10 cellular contexts compared by ENCODE assay signal in genomic region chr12:9761407-9761736, GRCh38. TPM values are rescaled to one million over a fixed set of nuclear protein-coding genes. Genes with fewer than 3 reads are reported as not detected.
DNase-seq lines count a peak whose midpoint lies in the region; ATAC-seq and TF ChIP-seq lines count a peak whose summit lies in the region.
"Had no signal": no experiment of that assay in that cellular context is flagged by ENCODE, and none has a peak within 500 bp of the region (broad histone marks: within the 10 kb centered on the region; RNA-seq: fewer than 3 reads in every experiment).

No MANE protein-coding gene starts in this region.

- no peaks in the 10 kb centered on the region for H4K20me1 ChIP-seq in BLaER1 treated with 17β-estradiol and CSF1 and Interleukin-3, amounts not matched to agents 10 nM and 100 nM

- peaks cover 0 to 12% (median 0%) of the 10 kb centered on the region in 11 experiments; a peak in 4 of 22 replicates for H3K9me3 ChIP-seq in BLaER1 treated with 17β-estradiol and CSF1 and Interleukin-3, amounts not matched to agents 10 nM and 100 nM (replicated peaks in 1 of 11)
- H3K9me3 ChIP-seq in mucosa of descending colon = no peaks in the 10 kb centered on the region

- DNase-seq in Jurkat, Clone E6-1 (ENCODE audit: low read depth, low spot score) = peak; percentile 84
- no peak for DNase-seq in activated naive CD4-positive, alpha-beta T cell treated with anti-CD3 and anti-CD28 coated beads, Interleukin-2, amount 50 U/mL, for 72 hours (ENCODE audit: low spot score in 2 of 2)
- no peak for DNase-seq in mucosa of descending colon
- no peak for DNase-seq in HT-29 (ENCODE audit: low spot score)
- DNase-seq in NCI-H526 (lab: John Stamatoyannopoulos, UW) = no peak
- DNase-seq: Karpas-422, NCI-H510A treated with DMSO at 0.1 percent for 48 hours had no signal

- H3K36me3 Mint-ChIP-seq in activated naive CD4-positive, alpha-beta T cell treated with anti-CD3 and anti-CD28 coated beads, Interleukin-2, amount 50 U/mL, for 72 hours = peaks cover 40 to 49% of the 10 kb centered on the region in 2 donors

- intact Hi-C loops in mucosa of descending colon (cut with DNase I, micrococcal nuclease) = no loop called here

- no peaks in the 10 kb centered on the region for H3K36me3 ChIP-seq in BLaER1 treated with 17β-estradiol and CSF1 and Interleukin-3, amounts not matched to agents 10 nM and 100 nM
- no peaks in the 10 kb centered on the region for H3K36me3 ChIP-seq in mucosa of descending colon (ENCODE audit: low read depth)

- H3K27ac Mint-ChIP-seq in activated naive CD4-positive, alpha-beta T cell treated with anti-CD3 and anti-CD28 coated beads, Interleukin-2, amount 50 U/mL, for 72 hours = peak overlapping the region; percentile 99

- H3K27me3 ChIP-seq in BLaER1 treated with 17β-estradiol and CSF1 and Interleukin-3, amounts not matched to agents 10 nM and 100 nM = peaks cover 34 to 45% (median 41%) of the 10 kb centered on the region in 11 experiments

- H3K4me3 ChIP-seq in BLaER1 treated with 17β-estradiol and CSF1 and Interleukin-3, amounts not matched to agents 10 nM and 100 nM = peak overlapping the region; percentile 15 to 50 (median 33); a peak in 15 of 20 replicates
- H3K4me3 ChIP-seq in Jurkat, Clone E6-1 (ENCODE audit: low read length) = peak overlapping the region; percentile 67
- H3K4me3 ChIP-seq in mucosa of descending colon = no peak overlapping the region

- H3K27ac ChIP-seq in BLaER1 treated with 17β-estradiol and CSF1 and Interleukin-3, amounts not matched to agents 10 nM and 100 nM = peak overlapping the region in 6 of 11 experiments; percentile 1 to 59 (median 26); a peak in 7 of 22 replicates

- no peak for TF ChIP-seq CTCF in mucosa of descending colon (IDR thresholded peaks at IDR 0.05)

- peak overlapping the region in 4 of 11 experiments; percentile 17 to 44 (median 38); a peak in 7 of 22 replicates for H3K9ac ChIP-seq in BLaER1 treated with 17β-estradiol and CSF1 and Interleukin-3, amounts not matched to agents 10 nM and 100 nM

- H3K9me3 Mint-ChIP-seq in activated naive CD4-positive, alpha-beta T cell treated with anti-CD3 and anti-CD28 coated beads, Interleukin-2, amount 50 U/mL, for 72 hours = peaks cover 0 to 5% of the 10 kb centered on the region in 2 donors

- peaks cover 55 to 72% (median 67%) of the 10 kb centered on the region in 10 experiments for H3K4me1 ChIP-seq in BLaER1 treated with 17β-estradiol and CSF1 and Interleukin-3, amounts not matched to agents 10 nM and 100 nM
- H3K4me1 ChIP-seq in mucosa of descending colon (ENCODE audit: low read depth) = no peaks in the 10 kb centered on the region

- peak; percentile 13 to 25 for ATAC-seq in activated naive CD4-positive, alpha-beta T cell treated with anti-CD3 and anti-CD28 coated beads, Interleukin-2, amount 50 U/mL, for 72 hours
- ATAC-seq in mucosa of descending colon = peak; percentile 46
- ATAC-seq in HG02759 (IDR thresholded peaks at IDR 0.05; ENCODE audit: unreplicated experiment) = no peak
- ATAC-seq in GM21515 (IDR thresholded peaks at IDR 0.05; ENCODE audit: unreplicated experiment) = no peak

- H3K4me2 ChIP-seq in BLaER1 treated with 17β-estradiol and CSF1 and Interleukin-3, amounts not matched to agents 10 nM and 100 nM = peak overlapping the region; percentile 65 to 90 (median 86)

RNA-seq across cellular contexts. Expression of gene CD69, which starts 0.7 kb away (rescaled TPM):
- 13.5 TPM for polyA plus RNA-seq in Jurkat, Clone E6-1 (2012; ENCODE audit: insufficient read depth, insufficient read length)
- total RNA-seq in activated naive CD4-positive, alpha-beta T cell treated with anti-CD3 and anti-CD28 coated beads, Interleukin-2, amount 50 U/mL, for 72 hours = 10 to 100 TPM; 72.7 to 91.1 TPM
- 1 to 10 TPM; 2.4 to 4.7 (median 3.2) TPM for total RNA-seq in mucosa of descending colon
- total RNA-seq in HT-29 (2014; rRNA removed; shearing (Covaris generic)) = not detected in 2 replicates

RNA-seq across cellular contexts. Expression of gene CLECL1, which starts 28.5 kb away (rescaled TPM):
- polyA plus RNA-seq in Jurkat, Clone E6-1 (2012; ENCODE audit: insufficient read depth, insufficient read length) = not detected
- 1 to 10 TPM; 3.0 to 7.6 TPM for total RNA-seq in activated naive CD4-positive, alpha-beta T cell treated with anti-CD3 and anti-CD28 coated beads, Interleukin-2, amount 50 U/mL, for 72 hours
- under 1 TPM in 2 of 3 donors, not detected in 1; 0.51 to 0.64 TPM for total RNA-seq in mucosa of descending colon
- total RNA-seq in HT-29 (2014; rRNA removed; shearing (Covaris generic)) = not detected in 2 replicates

Comparison
In these comparisons a context has a peak if more than half of its experiments do, and no peak if none do; other contexts are left out.
1. ATAC-seq: peak in activated naive CD4-positive, alpha-beta T cell treated with anti-CD3 and anti-CD28 coated beads, Interleukin-2, amount 50 U/mL, for 72 hours (2 of 2) and mucosa of descending colon (single experiment); none in HG02759 (single experiment) and GM21515 (single experiment).
2. RNA of gene CD69, which starts 0.7 kb away (total RNA-seq): 72.7 to 91.1 TPM in activated naive CD4-positive, alpha-beta T cell treated with anti-CD3 and anti-CD28 coated beads, Interleukin-2, amount 50 U/mL, for 72 hours; 2.4 to 4.7 TPM in mucosa of descending colon and not detected in HT-29; every median in the first group is over 10 times any median in the second.